19 cellular contexts compared by ENCODE assay signal in genomic region chr18:79693561-79694205, GRCh38. TPM values are rescaled to one million over a fixed set of nuclear protein-coding genes. Genes with fewer than 3 reads are reported as not detected.
DNase-seq lines count a peak whose midpoint lies in the region; ATAC-seq and TF ChIP-seq lines count a peak whose summit lies in the region.
"Had no signal": no experiment of that assay in that cellular context is flagged by ENCODE, and none has a peak within 500 bp of the region (broad histone marks: within the 10 kb centered on the region; RNA-seq: fewer than 3 reads in every experiment).

No MANE protein-coding gene starts in this region.

- H3K18ac ChIP-seq in IMR-90 (ENCODE audit: low read depth, low read length): no peak overlapping the region

- CTCF ChIA-PET in IMR-90 (lab: Yijun Ruan, JAX): no interaction called here

- WGBS in IMR-90 (ENCODE audit: extremely low coverage in 2 of 2, insufficient read length in 1 of 2), 2 experiments: 79% methylated on average over 12 of the region's 31 CpGs; no CpG with 5 or more reads in 1 of the 2 experiments

- H3K79me1 ChIP-seq in IMR-90 (ENCODE audit: low read depth in 1 of 2, low read length in 2 of 2): peaks cover 17 to 68% of the 10 kb centered on the region in 2 experiments

- DNase-seq in ELF-1 (ENCODE audit: low read depth, low spot score) (peak; percentile 53), IMR-90 (no peak), left cardiac atrium (peak; percentile 54), neural progenitor cell (ENCODE audit: low spot score) (peak; percentile 47), hepatic stellate cell (ENCODE audit: low spot score) (no peak)
- no peak for DNase-seq in activated naive CD8-positive, alpha-beta T cell treated with anti-CD3 and anti-CD28 coated beads, Interleukin-2, amount 50 U/mL, for 24 hours
- DNase-seq in stimulated activated CD4-positive, alpha-beta T cell treated with anti-CD3 and anti-CD28 coated beads, Interleukin-2, amount 100 ng/mL, for 48 hours: no peak
- DNase-seq in activated CD4-positive, alpha-beta T cell treated with anti-CD3 and anti-CD28 coated beads for 48 hours: no peak
- DNase-seq: activated CD8-positive, alpha-beta T cell treated with anti-CD3 and anti-CD28 coated beads for 36 hours; caudate nucleus; esophagus squamous epithelium; MM.1S; NCI-H2029 treated with DMSO at 0.1 percent for 48 hours; NCI-H524; SIG-M5; uterus; WERI-Rb-1 had no signal

- peaks cover 41% of the 10 kb centered on the region for H3K79me2 ChIP-seq in neural progenitor cell (ENCODE audit: low read depth)

- BruUV-seq in IMR-90 (replicated peaks; lab: Mats Ljungman, UMichigan): no TSS peak

- H3F3A ChIP-seq in neural progenitor cell (ENCODE audit: low read depth): no peaks in the 10 kb centered on the region

- POLR2A ChIA-PET in IMR-90 (lab: Charles Lee; ENCODE audit: unreplicated experiment): no interaction called here

- intact Hi-C loops in IMR-90 (cut with micrococcal nuclease): loop anchor here (1.0 to 10.0 kb wide), 2 partner anchors 98 to 341 kb away; partner anchors contain the start of gene RBFA
- intact Hi-C loops in left cardiac atrium (cut with DNase I): no loop called here

- H3K9me1 ChIP-seq in IMR-90 (ENCODE audit: insufficient read depth, low read length): peaks cover 18% of the 10 kb centered on the region

- no peak overlapping the region for H3K56ac ChIP-seq in IMR-90 (ENCODE audit: extremely low read depth, insufficient read depth, low read length)

- no peaks in the 10 kb centered on the region for H3K9me3 ChIP-seq in IMR-90 (ENCODE audit: control insufficient read depth, insufficient read depth, low read length)
- H3K9me3 ChIP-seq in neural progenitor cell (ENCODE audit: low read depth): no peaks in the 10 kb centered on the region
- H3K9me3 ChIP-seq: esophagus squamous epithelium, uterus had no signal

- H3K27me3 ChIP-seq in IMR-90 (ENCODE audit: control insufficient read depth, insufficient read depth, low read length): no peaks in the 10 kb centered on the region
- H3K27me3 ChIP-seq in neural progenitor cell: no peaks in the 10 kb centered on the region
- H3K27me3 ChIP-seq: esophagus squamous epithelium, uterus had no signal

- in situ Hi-C loops in IMR-90 (cut with MboI; ENCODE audit: low sequenced_read_pairs): no loop called here

- TF ChIP-seq CTCF in IMR-90 (conservative IDR thresholded peaks at IDR 0.05; ENCODE audit: low read depth, low read length) (no peak), neural progenitor cell (IDR thresholded peaks at IDR 0.05) (no peak)

- H3K4me2 ChIP-seq in IMR-90 (ENCODE audit: low read depth, low read length): no peak overlapping the region
- H3K4me2 ChIP-seq in neural progenitor cell: no peak overlapping the region

- H2AK9ac ChIP-seq in IMR-90 (replicated peaks; ENCODE audit: low read depth, low read length, poor library complexity): no peak overlapping the region

- H3K4ac ChIP-seq in IMR-90 (ENCODE audit: low read depth, low read length): peak overlapping the region; percentile 60; the same call in 1 of the 2 replicates

- TF ChIP-seq RAD21 in IMR-90 (IDR thresholded peaks at IDR 0.05; ENCODE audit: low read length): no peak

- peaks cover 8% of the 10 kb centered on the region for H3K36me3 Mint-ChIP-seq in neural progenitor cell
- H3K36me3 Mint-ChIP-seq in activated naive CD8-positive, alpha-beta T cell treated with anti-CD3 and anti-CD28 coated beads, Interleukin-2, amount 50 U/mL, for 24 hours (ENCODE audit: low read depth): peaks cover 22% of the 10 kb centered on the region

- no peak overlapping the region for H3K4me3 ChIP-seq in IMR-90 (ENCODE audit: insufficient read depth, low read depth, low read length)
- no peak overlapping the region for H3K4me3 ChIP-seq in neural progenitor cell
- H3K4me3 ChIP-seq: esophagus squamous epithelium, uterus had no signal

- H3K23ac ChIP-seq in IMR-90 (ENCODE audit: low read depth, low read length): no peak overlapping the region

- H2AFZ ChIP-seq in IMR-90 (replicated peaks; ENCODE audit: low read length, poor library complexity) (no peak overlapping the region), neural progenitor cell (replicated peaks) (no peak overlapping the region)

- H3K4me3 Mint-ChIP-seq in neural progenitor cell: no peak overlapping the region
- no peak overlapping the region for H3K4me3 Mint-ChIP-seq in activated naive CD8-positive, alpha-beta T cell treated with anti-CD3 and anti-CD28 coated beads, Interleukin-2, amount 50 U/mL, for 24 hours
- H3K4me3 Mint-ChIP-seq: activated CD8-positive, alpha-beta T cell treated with anti-CD3 and anti-CD28 coated beads for 36 hours; activated T-helper 1 cell treated with anti-CD3 and anti-CD28 coated beads, Interleukin-12 subunit alpha, Interleukin-12 subunit beta, Interleukin-2, Interleukin-4 antibody, amounts not matched to agents 30 ng/mL and 10 ng/mL and 1 ng/mL, durations not matched to agents 14 hours and 24 hours and 36 hours; T-helper 1 cell treated with Interleukin-12 subunit alpha and Interleukin-12 subunit beta and Interleukin-4 antibody, amounts not matched to agents 30 μg/mL and 1 μg/mL, for 36 hours had no signal

- no peak overlapping the region for H2BK15ac ChIP-seq in IMR-90 (ENCODE audit: low read depth, low read length)

- 0 out of 2 replicates have a peak overlapping the region, but pooled peaks have one; percentile 18 for H2AK5ac ChIP-seq in IMR-90 (ENCODE audit: low read depth, low read length)

- H3K27ac ChIP-seq in IMR-90 (ENCODE audit: insufficient read depth, low read length) (no peak overlapping the region), neural progenitor cell (no peak overlapping the region)
- H3K27ac ChIP-seq: esophagus squamous epithelium, uterus, WERI-Rb-1 had no signal

- H4K20me1 ChIP-seq in IMR-90 (ENCODE audit: insufficient read depth, low read length) (peaks cover 55% of the 10 kb centered on the region), neural progenitor cell (ENCODE audit: low read depth) (peaks cover 32% of the 10 kb centered on the region)

- no peak for TF ChIP-seq POLR2A in IMR-90 (IDR thresholded peaks at IDR 0.05; ENCODE audit: low read depth, low read length)

- H4K8ac ChIP-seq in IMR-90 (ENCODE audit: low read depth in 2 of 2, low read length in 2 of 2): no peak overlapping the region

- no peaks in the 10 kb centered on the region for H3K9me3 Mint-ChIP-seq in neural progenitor cell
- H3K9me3 Mint-ChIP-seq in activated naive CD8-positive, alpha-beta T cell treated with anti-CD3 and anti-CD28 coated beads, Interleukin-2, amount 50 U/mL, for 24 hours: no peaks in the 10 kb centered on the region
- H3K9me3 Mint-ChIP-seq: activated CD8-positive, alpha-beta T cell treated with anti-CD3 and anti-CD28 coated beads for 36 hours; activated T-helper 1 cell treated with anti-CD3 and anti-CD28 coated beads, Interleukin-12 subunit alpha, Interleukin-12 subunit beta, Interleukin-2, Interleukin-4 antibody, amounts not matched to agents 30 ng/mL and 10 ng/mL and 1 ng/mL, durations not matched to agents 14 hours and 24 hours and 36 hours; T-helper 1 cell treated with Interleukin-12 subunit alpha and Interleukin-12 subunit beta and Interleukin-4 antibody, amounts not matched to agents 30 μg/mL and 1 μg/mL, for 36 hours had no signal

- H3K27me3 Mint-ChIP-seq in neural progenitor cell (ENCODE audit: insufficient read depth, low read depth): peaks cover 2% of the 10 kb centered on the region
- H3K27me3 Mint-ChIP-seq in activated naive CD8-positive, alpha-beta T cell treated with anti-CD3 and anti-CD28 coated beads, Interleukin-2, amount 50 U/mL, for 24 hours: no peaks in the 10 kb centered on the region
- H3K27me3 Mint-ChIP-seq: activated CD8-positive, alpha-beta T cell treated with anti-CD3 and anti-CD28 coated beads for 36 hours had no signal

- no peak overlapping the region for H2BK5ac ChIP-seq in IMR-90 (ENCODE audit: low read depth, low read length, poor library complexity, severe bottlenecking)

- H4K5ac ChIP-seq in IMR-90 (ENCODE audit: low read depth, low read length): no peak overlapping the region

- no peak overlapping the region for H3K27ac Mint-ChIP-seq in neural progenitor cell
- no peak overlapping the region for H3K27ac Mint-ChIP-seq in activated naive CD8-positive, alpha-beta T cell treated with anti-CD3 and anti-CD28 coated beads, Interleukin-2, amount 50 U/mL, for 24 hours
- H3K27ac Mint-ChIP-seq: activated CD8-positive, alpha-beta T cell treated with anti-CD3 and anti-CD28 coated beads for 36 hours had no signal

- H3K4me1 ChIP-seq in IMR-90 (ENCODE audit: control insufficient read depth, insufficient read depth, low read length): peaks cover 16% of the 10 kb centered on the region
- H3K4me1 ChIP-seq in neural progenitor cell: peaks cover 5% of the 10 kb centered on the region
- H3K4me1 ChIP-seq: uterus had no signal

- H3K36me3 ChIP-seq in IMR-90 (ENCODE audit: control insufficient read depth, insufficient read depth, low read length): peaks cover 23% of the 10 kb centered on the region
- H3K36me3 ChIP-seq in neural progenitor cell: no peaks in the 10 kb centered on the region
- H3K36me3 ChIP-seq: uterus had no signal

- H2BK120ac ChIP-seq in IMR-90 (ENCODE audit: low read depth, low read length): peak overlapping the region; percentile 46

- no peak overlapping the region for H4K91ac ChIP-seq in IMR-90 (ENCODE audit: insufficient read depth, low read depth, low read length)

- dilution Hi-C loops in IMR-90 (cut with HindIII; ENCODE audit: low sequenced_read_pairs, unreplicated experiment): no loop called here

- H3K14ac ChIP-seq in IMR-90 (replicated peaks; ENCODE audit: low read depth, low read length): no peak overlapping the region

- H2BK20ac ChIP-seq in IMR-90 (ENCODE audit: low read depth, low read length): no peak overlapping the region

- H3K9ac ChIP-seq in IMR-90 (ENCODE audit: low read depth, low read length) (no peak overlapping the region), neural progenitor cell (no peak overlapping the region)

- peaks cover 16% of the 10 kb centered on the region for H3K4me1 Mint-ChIP-seq in neural progenitor cell
- peaks cover 28% of the 10 kb centered on the region for H3K4me1 Mint-ChIP-seq in activated naive CD8-positive, alpha-beta T cell treated with anti-CD3 and anti-CD28 coated beads, Interleukin-2, amount 50 U/mL, for 24 hours

- no peak for ATAC-seq in IMR-90 (ENCODE audit: low read depth)
- ATAC-seq in left cardiac atrium: peak; percentile 21 to 66
- ATAC-seq in activated naive CD8-positive, alpha-beta T cell treated with anti-CD3 and anti-CD28 coated beads, Interleukin-2, amount 50 U/mL, for 24 hours: no peak
- ATAC-seq: activated CD8-positive, alpha-beta T cell treated with anti-CD3 and anti-CD28 coated beads for 36 hours had no signal

TF ChIP-seq in IMR-90, 13 proteins besides CTCF, POLR2A, EP300 and RAD21 (continues in another document):
- TF ChIP-seq BHLHE40 (IDR thresholded peaks at IDR 0.05; ENCODE audit: low read depth, low read length) (no peak), MXI1 (IDR thresholded peaks at IDR 0.05; ENCODE audit: borderline replicate concordance, low read depth, low read length) (no peak), MAZ (IDR thresholded peaks at IDR 0.05; ENCODE audit: borderline replicate concordance, low read depth, low read length) (no peak)

RNA-seq across cellular contexts. Expression of gene CTDP1, which starts 14.1 kb away (rescaled TPM):
- total RNA-seq in IMR-90 (2012; rRNA removed) (17.5 and 17.6 TPM in 2 replicates), left cardiac atrium (10 to 100 TPM in 1 of 2 donors, 1 to 10 TPM in 1; 9.7 to 11.7 TPM), neural progenitor cell (ENCODE audit: low replicate concordance) (11.8 and 25.9 TPM in 2 replicates)
- 13.4 and 14.5 TPM in 2 replicates for polyA plus RNA-seq in IMR-90 (2012; rRNA removed)
- 10.6 and 13.3 TPM in 2 replicates for polyA plus RNA-seq in IMR-90 (2012; cell fraction: cytosol; rRNA removed)
- polyA plus RNA-seq in IMR-90 (2012; cell fraction: nucleus; rRNA removed; ENCODE audit: low replicate concordance): 23.9 and 32.2 TPM in 2 replicates

Comparison
In these comparisons a context has a peak if more than half of its experiments do, and no peak if none do; other contexts are left out.
1. DNase-seq: peak in ELF-1 (single experiment), left cardiac atrium (single experiment) and neural progenitor cell (single experiment); none in IMR-90 (single experiment), activated naive CD8-positive, alpha-beta T cell treated with anti-CD3 and anti-CD28 coated beads, Interleukin-2, amount 50 U/mL, for 24 hours (single experiment), hepatic stellate cell (single experiment), stimulated activated CD4-positive, alpha-beta T cell treated with anti-CD3 and anti-CD28 coated beads, Interleukin-2, amount 100 ng/mL, for 48 hours (0 of 2) and activated CD4-positive, alpha-beta T cell treated with anti-CD3 and anti-CD28 coated beads for 48 hours (single experiment).
2. ATAC-seq: peak in left cardiac atrium (2 of 2); none in IMR-90 (single experiment) and activated naive CD8-positive, alpha-beta T cell treated with anti-CD3 and anti-CD28 coated beads, Interleukin-2, amount 50 U/mL, for 24 hours (single experiment).